In the genomic region with DNA sequence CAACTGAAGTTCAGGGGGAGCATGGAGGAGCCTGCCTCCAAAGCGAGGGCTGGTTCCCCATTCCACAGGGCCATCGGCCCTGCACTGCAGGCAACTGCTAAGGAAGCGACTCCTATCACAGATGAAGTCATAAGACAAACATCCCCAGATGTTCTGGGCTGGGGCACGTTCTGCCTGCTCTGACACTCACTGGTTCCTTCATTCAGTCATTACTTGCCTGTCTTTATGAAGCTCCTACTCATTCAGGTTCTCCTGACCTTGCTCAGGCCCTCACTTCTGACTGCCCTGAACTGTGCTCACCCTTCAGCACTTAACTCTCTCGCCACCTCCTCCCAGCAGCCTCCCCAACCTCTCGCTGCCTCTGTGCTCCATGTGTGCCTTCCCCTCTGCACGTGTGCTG, we compare ENCODE assay signal across 15 cellular contexts. TPM values are rescaled to one million over a fixed set of nuclear protein-coding genes. Genes with fewer than 3 reads are reported as not detected.
DNase-seq lines count a peak whose midpoint lies in the region; ATAC-seq and TF ChIP-seq lines count a peak whose summit lies in the region.
"Had no signal": no experiment of that assay in that cellular context is flagged by ENCODE, and none has a peak within 500 bp of the region (broad histone marks: within the 10 kb centered on the region; RNA-seq: fewer than 3 reads in every experiment).

No MANE protein-coding gene starts in this region.

- no peak for TF ChIP-seq POLR2A in suprapubic skin (IDR thresholded peaks at IDR 0.05)
- no peak for TF ChIP-seq POLR2A in erythroblast (IDR thresholded peaks at IDR 0.05; ENCODE audit: low read length)

- TF ChIP-seq EP300 in suprapubic skin (IDR thresholded peaks at IDR 0.05) = no peak

- H3K27ac ChIP-seq in OCI-LY3 (ENCODE audit: low read length) (peak overlapping the region; percentile 62), suprapubic skin (peak overlapping the region; percentile 36)
- no peak overlapping the region for H3K27ac ChIP-seq in CD4-positive, alpha-beta memory T cell (ENCODE audit: low read depth, low read length)
- H3K27ac ChIP-seq: gastrocnemius medialis had no signal

- H3K4me1 ChIP-seq in OCI-LY3 (ENCODE audit: low read length) (peaks cover 47% of the 10 kb centered on the region), suprapubic skin (peaks cover 53% of the 10 kb centered on the region)
- peaks cover 11% of the 10 kb centered on the region for H3K4me1 ChIP-seq in CD4-positive, alpha-beta memory T cell (ENCODE audit: insufficient read depth, low read length)

- TF ChIP-seq CTCF in OCI-LY3 (IDR thresholded peaks at IDR 0.05; ENCODE audit: low read depth, low read length) (no peak), suprapubic skin (IDR thresholded peaks at IDR 0.05) (no peak)

- H3K9me3 Mint-ChIP-seq in activated naive CD4-positive, alpha-beta T cell treated with anti-CD3 and anti-CD28 coated beads, Interleukin-2, amount 10 ng/mL, durations not matched to agents 7 days and 5 days = no peaks in the 10 kb centered on the region
- no peaks in the 10 kb centered on the region for H3K9me3 Mint-ChIP-seq in CD4-positive, alpha-beta memory T cell
- H3K9me3 Mint-ChIP-seq: activated CD4-positive, alpha-beta T cell treated with anti-CD3 and anti-CD28 coated beads, Interleukin-2, amount 10 ng/mL, durations not matched to agents 24 days and 14 days; activated T-cell treated with anti-CD3 and anti-CD28 coated beads, Interleukin-2, amount 50 U/mL, for 4 hours had no signal

- H3K9me3 ChIP-seq in OCI-LY3 (ENCODE audit: insufficient read depth, low read length) (no peaks in the 10 kb centered on the region), suprapubic skin (no peaks in the 10 kb centered on the region), T-helper 17 cell (ENCODE audit: control insufficient read depth, low read length, poor library complexity, severe bottlenecking) (no peaks in the 10 kb centered on the region)
- no peaks in the 10 kb centered on the region for H3K9me3 ChIP-seq in CD4-positive, alpha-beta memory T cell (ENCODE audit: control insufficient read depth in 1 of 2, low read length in 2 of 2)
- H3K9me3 ChIP-seq: gastrocnemius medialis had no signal

- peaks cover 11% of the 10 kb centered on the region; the same call in 1 of the 2 replicates for H3K27me3 ChIP-seq in OCI-LY3 (ENCODE audit: low read depth, low read length)
- H3K27me3 ChIP-seq in suprapubic skin = no peaks in the 10 kb centered on the region
- H3K27me3 ChIP-seq in CD4-positive, alpha-beta memory T cell (ENCODE audit: insufficient read depth, low read length) = no peaks in the 10 kb centered on the region
- H3K27me3 ChIP-seq: dorsolateral prefrontal cortex, gastrocnemius medialis had no signal

- H3K9ac ChIP-seq in OCI-LY3 (ENCODE audit: low read length) = peak overlapping the region; percentile 30; the same call in 1 of the 2 replicates

- H3K36me3 Mint-ChIP-seq in activated naive CD4-positive, alpha-beta T cell treated with anti-CD3 and anti-CD28 coated beads, Interleukin-2, amount 10 ng/mL, durations not matched to agents 7 days and 5 days = no peaks in the 10 kb centered on the region
- H3K36me3 Mint-ChIP-seq in CD4-positive, alpha-beta memory T cell = no peaks in the 10 kb centered on the region
- H3K36me3 Mint-ChIP-seq in T-helper 17 cell (ENCODE audit: low read depth) = peaks cover 3% of the 10 kb centered on the region

- POLR2A ChIA-PET in CD4-positive, alpha-beta memory T cell (lab: Charles Lee; ENCODE audit: partially characterized antibody) = no interaction called here

- H3K4me3 Mint-ChIP-seq in activated naive CD4-positive, alpha-beta T cell treated with anti-CD3 and anti-CD28 coated beads, Interleukin-2, amount 10 ng/mL, durations not matched to agents 7 days and 5 days = no peak overlapping the region
- no peak overlapping the region for H3K4me3 Mint-ChIP-seq in CD4-positive, alpha-beta memory T cell
- H3K4me3 Mint-ChIP-seq in T-helper 17 cell = no peak overlapping the region
- H3K4me3 Mint-ChIP-seq: activated CD4-positive, alpha-beta T cell treated with anti-CD3 and anti-CD28 coated beads, Interleukin-2, amount 10 ng/mL, durations not matched to agents 24 days and 14 days; activated T-cell treated with anti-CD3 and anti-CD28 coated beads, Interleukin-2, amount 50 U/mL, for 4 hours had no signal

- intact Hi-C loops in CD4-positive, alpha-beta memory T cell (cut with micrococcal nuclease) = no loop called here

- H2AFZ ChIP-seq in OCI-LY3 (ENCODE audit: low read depth, low read length) = peak overlapping the region; percentile 56

- CTCF ChIA-PET in activated naive CD4-positive, alpha-beta T cell treated with anti-CD3 and anti-CD28 coated beads, Interleukin-2, amount 10 ng/mL, durations not matched to agents 7 days and 5 days (lab: Charles Lee) = interaction anchor here (0.7 to 1.1 kb wide), 2 partner anchors 10 to 30 kb away, joined by 3 read pairs; no protein-coding TSS in a partner anchor
- CTCF ChIA-PET in CD4-positive, alpha-beta memory T cell (lab: Charles Lee; ENCODE audit: partially characterized antibody) = no interaction called here

- DNase-seq in activated naive CD4-positive, alpha-beta T cell treated with anti-CD3 and anti-CD28 coated beads, Interleukin-2, amount 10 ng/mL, durations not matched to agents 7 days and 5 days = peak; percentile 1
- no peak for DNase-seq in activated naive CD4-positive, alpha-beta T cell treated with anti-CD3 and anti-CD28 coated beads, Interleukin-2, amount 50 U/mL, for 16 hours
- peak; percentile 66 for DNase-seq in islet precursor cell
- peak in 1 of 2 donors; percentile 75 for DNase-seq in suprapubic skin (ENCODE audit: low spot score in 2 of 2)
- no peak for DNase-seq in CD4-positive, alpha-beta memory T cell
- DNase-seq in erythroblast (lab: John Stamatoyannopoulos, UW) = no peak
- DNase-seq in T-helper 17 cell = no peak
- DNase-seq: activated CD4-positive, alpha-beta T cell treated with anti-CD3 and anti-CD28 coated beads, Interleukin-2, amount 10 ng/mL, durations not matched to agents 24 days and 14 days; activated T-cell treated with anti-CD3 and anti-CD28 coated beads, Interleukin-2, amount 50 U/mL, for 4 hours; gastrocnemius medialis; NCI-H2029; NCI-H526 treated with DMSO at 0.1 percent for 48 hours; stimulated activated naive CD4-positive, alpha-beta T cell treated with Interleukin-2 at 50 U/mL for 16 hours had no signal

- peak overlapping the region; percentile 77 for H3K4me2 ChIP-seq in OCI-LY3 (ENCODE audit: low read length)

- H3K4me3 ChIP-seq in OCI-LY3 (ENCODE audit: low read length) (peak overlapping the region; percentile 19; the same call in 1 of the 2 replicates), suprapubic skin (no peak overlapping the region)
- no peak overlapping the region for H3K4me3 ChIP-seq in CD4-positive, alpha-beta memory T cell (ENCODE audit: low read length in 2 of 2)
- H3K4me3 ChIP-seq: dorsolateral prefrontal cortex, gastrocnemius medialis had no signal

- H3K79me2 ChIP-seq in OCI-LY3 (ENCODE audit: low read length) = no peaks in the 10 kb centered on the region

- WGBS in suprapubic skin = 85% methylated on average over 7 of the region's 7 CpGs

- peaks cover 14% of the 10 kb centered on the region for H3K4me1 Mint-ChIP-seq in activated naive CD4-positive, alpha-beta T cell treated with anti-CD3 and anti-CD28 coated beads, Interleukin-2, amount 10 ng/mL, durations not matched to agents 7 days and 5 days
- peaks cover 3 to 15% (median 7%) of the 10 kb centered on the region in 4 donors for H3K4me1 Mint-ChIP-seq in CD4-positive, alpha-beta memory T cell
- H3K4me1 Mint-ChIP-seq in T-helper 17 cell = peaks cover 4% of the 10 kb centered on the region

- H3K27ac Mint-ChIP-seq in activated naive CD4-positive, alpha-beta T cell treated with anti-CD3 and anti-CD28 coated beads, Interleukin-2, amount 10 ng/mL, durations not matched to agents 7 days and 5 days = no peak overlapping the region
- no peak overlapping the region for H3K27ac Mint-ChIP-seq in CD4-positive, alpha-beta memory T cell
- no peak overlapping the region for H3K27ac Mint-ChIP-seq in T-helper 17 cell
- H3K27ac Mint-ChIP-seq: activated CD4-positive, alpha-beta T cell treated with anti-CD3 and anti-CD28 coated beads, Interleukin-2, amount 10 ng/mL, durations not matched to agents 24 days and 14 days had no signal

- peaks cover 48% of the 10 kb centered on the region for H3K27me3 Mint-ChIP-seq in activated naive CD4-positive, alpha-beta T cell treated with anti-CD3 and anti-CD28 coated beads, Interleukin-2, amount 10 ng/mL, durations not matched to agents 7 days and 5 days
- peaks cover 4 to 11% of the 10 kb centered on the region in 2 donors for H3K27me3 Mint-ChIP-seq in CD4-positive, alpha-beta memory T cell
- H3K27me3 Mint-ChIP-seq in T-helper 17 cell = peaks cover 39% of the 10 kb centered on the region

- no peaks in the 10 kb centered on the region for H4K20me1 ChIP-seq in OCI-LY3 (ENCODE audit: insufficient read depth, low read length)

- H3K36me3 ChIP-seq in OCI-LY3 (replicated peaks; ENCODE audit: low read depth, low read length) (no peaks in the 10 kb centered on the region), suprapubic skin (no peaks in the 10 kb centered on the region)
- no peaks in the 10 kb centered on the region for H3K36me3 ChIP-seq in CD4-positive, alpha-beta memory T cell (ENCODE audit: insufficient read depth, low read length)
- H3K36me3 ChIP-seq: gastrocnemius medialis had no signal

- ATAC-seq in T-helper 17 cell = no peak
- ATAC-seq: activated T-cell treated with anti-CD3 and anti-CD28 coated beads, Interleukin-2, amount 50 U/mL, for 4 hours; gastrocnemius medialis had no signal

RNA-seq across cellular contexts. Expression of a gene that starts 2.5 kb away (rescaled TPM):
- total RNA-seq in suprapubic skin (1 to 10 TPM; 3.5 to 9.2 (median 8.1) TPM), T-helper 17 cell (1 to 10 TPM; 1.7 to 2.8 TPM)
- total RNA-seq in CD4-positive, alpha-beta memory T cell = 1 to 10 TPM; 2.0 to 2.4 TPM
- 1 to 10 TPM in 1 of 2 donors, under 1 TPM in 1; 0.43 to 1.4 TPM for polyA plus RNA-seq in CD4-positive, alpha-beta memory T cell

Comparison
In these comparisons a context has a peak if more than half of its experiments do, and no peak if none do; other contexts are left out.
1. DNase-seq: peak in activated naive CD4-positive, alpha-beta T cell treated with anti-CD3 and anti-CD28 coated beads, Interleukin-2, amount 10 ng/mL, durations not matched to agents 7 days and 5 days (single experiment) and islet precursor cell (single experiment); none in activated naive CD4-positive, alpha-beta T cell treated with anti-CD3 and anti-CD28 coated beads, Interleukin-2, amount 50 U/mL, for 16 hours (single experiment), CD4-positive, alpha-beta memory T cell (0 of 5), erythroblast (0 of 2) and T-helper 17 cell (0 of 3).